8 cellular contexts compared by ENCODE assay signal in genomic region chr17:50274142-50274944, GRCh38. TPM values are rescaled to one million over a fixed set of nuclear protein-coding genes. Genes with fewer than 3 reads are reported as not detected.
DNase-seq lines count a peak whose midpoint lies in the region; ATAC-seq, FAIRE-seq and TF ChIP-seq lines count a peak whose summit lies in the region.

TMEM92 (plus strand) TSS chr17:50274466; CDS start chr17:50274502, 36 bp downstream.

- intact Hi-C loops in HepG2 (cut with micrococcal nuclease; ENCODE audit: unreplicated experiment), result no loop called here

- no peaks in the 10 kb centered on the region for H3K79me2 ChIP-seq in HepG2 (ENCODE audit: insufficient read depth, low read length)

- H3K27me3 ChIP-seq in HepG2 (ENCODE audit: control insufficient read depth in 1 of 2, insufficient read depth in 2 of 2, low read length in 2 of 2), result peaks cover 10 to 78% of the 10 kb centered on the region in 2 experiments; a peak in 4 of 5 replicates

- H3K36me3 ChIP-seq in HepG2 (replicated peaks in 1 of 2; ENCODE audit: control insufficient read depth in 1 of 2, insufficient read depth in 2 of 2, low read length in 2 of 2), result no peaks in the 10 kb centered on the region

- no peak within 1 kb of the TSS for H3K9ac ChIP-seq in HepG2 (ENCODE audit: insufficient read depth, low read depth, low read length)

- POLR2A ChIA-PET in A549 (lab: Yijun Ruan, JAX) (interaction anchor here (2.1 to 2.6 kb wide), 2 partner anchors 15 to 74 kb away, joined by 12 to 24 read pairs; partner anchors contain the start of gene COL1A1), HepG2 (lab: Yijun Ruan, JAX) (no interaction called here)

- H3K4me2 ChIP-seq in A549 (peak within 1 kb of the TSS; percentile 94), HepG2 (ENCODE audit: low read depth, low read length) (0 out of 2 replicates have a peak within 1 kb of the TSS, but pooled peaks have one; percentile 30)

- H3K27ac ChIP-seq in A549, result peak within 1 kb of the TSS; percentile 77 to 91
- no peak within 1 kb of the TSS for H3K27ac ChIP-seq in HepG2 (ENCODE audit: extremely low read length, insufficient read depth, low read length)

- H3K4me3 ChIP-seq in A549 (peak within 1 kb of the TSS; percentile 51), astrocyte of the cerebellum (ENCODE audit: low read depth, low read length) (peak within 1 kb of the TSS; percentile 46), HepG2 (replicated peaks in 1 of 3; ENCODE audit: insufficient read depth in 1 of 3, low read depth in 2 of 3, low read length in 3 of 3) (peak within 1 kb of the TSS in 1 of 3 experiments; percentile 45; a peak in 1 of 6 replicates)

- H4K20me1 ChIP-seq in HepG2 (ENCODE audit: insufficient read depth, low read length), result no peaks in the 10 kb centered on the region

- 5% methylated on average over 16 of the region's 24 CpGs for WGBS in A549 (ENCODE audit: missing lambda C conversion rate)
- WGBS in HepG2 (ENCODE audit: low lambda C conversion rate), result 27% methylated on average over 23 of the region's 24 CpGs

- TF ChIP-seq RAD21 in A549 (conservative IDR thresholded peaks at IDR 0.05 in 1 of 2, IDR thresholded peaks at IDR 0.05 in 1 of 2) (no peak), HepG2 (CRISPR knock-in tag; IDR thresholded peaks at IDR 0.05) (no peak)

- H2AFZ ChIP-seq in HepG2 (ENCODE audit: low read length), result no peak within 1 kb of the TSS

- no peaks in the 10 kb centered on the region for H3K9me3 ChIP-seq in A549
- no peaks in the 10 kb centered on the region for H3K9me3 ChIP-seq in HepG2 (ENCODE audit: low read length)

- ATAC-seq in A549 (peak; percentile 71 to 89), HepG2 (no peak), HG02798 (IDR thresholded peaks at IDR 0.05; ENCODE audit: poor library complexity, unreplicated experiment) (no peak), GM18907 (IDR thresholded peaks at IDR 0.05; ENCODE audit: unreplicated experiment) (no peak)

- no peak for TF ChIP-seq POLR2A in A549 (IDR thresholded peaks at IDR 0.05; ENCODE audit: low read length)
- TF ChIP-seq POLR2A in H54 (IDR thresholded peaks at IDR 0.05; ENCODE audit: low read depth, low read length), result no peak
- TF ChIP-seq POLR2A in HepG2 (IDR thresholded peaks at IDR 0.05; ENCODE audit: insufficient read depth in 1 of 2, low read depth in 2 of 2, low read length in 2 of 2), result no peak

- no peak for TF ChIP-seq EP300 in A549 (IDR thresholded peaks at IDR 0.05)
- TF ChIP-seq EP300 in HepG2 (IDR thresholded peaks at IDR 0.05; ENCODE audit: low read depth in 2 of 2, low read length in 2 of 2), result no peak
- TF ChIP-seq EP300 in HepG2 (CRISPR knock-in tag; IDR thresholded peaks at IDR 0.05; ENCODE audit: borderline replicate concordance), result no peak

- TF ChIP-seq CTCF in A549 (IDR thresholded peaks at IDR 0.05) (no peak), astrocyte of the cerebellum (IDR thresholded peaks at IDR 0.05; ENCODE audit: low read depth, low read length, missing control alignments) (no peak), HepG2 (CRISPR knock-in tag; IDR thresholded peaks at IDR 0.05) (no peak), GM20000 (IDR thresholded peaks at IDR 0.05; ENCODE audit: extremely low read depth, missing control alignments) (no peak)

- BruUV-seq in HepG2 (replicated peaks; lab: Mats Ljungman, UMichigan), result no TSS peak

- CTCF ChIA-PET in A549 (lab: Yijun Ruan, JAX) (interaction anchor here (0.8 to 41.2 kb wide), 18 partner anchors 8 to 164 kb away, joined by 3 to 1256 read pairs (median 6); partner anchors contain the start of genes COL1A1 and LRRC59), HepG2 (lab: Yijun Ruan, JAX; ENCODE audit: low intra/inter-chr PET ratio, low total read pairs) (interaction anchor here (1.5 to 10.8 kb wide), 3 partner anchors 12 to 74 kb away, joined by 3 to 301 read pairs (median 17); partner anchors contain the start of gene COL1A1)

- DNase-seq in A549 (ENCODE audit: low read depth in 1 of 2, low spot score in 1 of 2), result peak; percentile 71 to 86
- peak; percentile 89 for DNase-seq in H54 (ENCODE audit: insufficient read length, low spot score)
- DNase-seq in astrocyte of the cerebellum (ENCODE audit: low read depth), result no peak
- no peak for DNase-seq in HepG2 (ENCODE audit: low spot score)
- DNase-seq in SHP77 (lab: John Stamatoyannopoulos, UW), result no peak
- no peak for DNase-seq in GM20000 (ENCODE audit: low spot score)

- H3K4me1 ChIP-seq in A549, result peaks cover 66% of the 10 kb centered on the region
- H3K4me1 ChIP-seq in HepG2 (ENCODE audit: insufficient read depth, low read length), result peaks cover 21% of the 10 kb centered on the region

- no peak for FAIRE-seq in A549 (lab: Jason Lieb, UNC)
- no peak for FAIRE-seq in H54 (lab: Jason Lieb, UNC)
- no peak for FAIRE-seq in HepG2 (lab: Jason Lieb, UNC)

- in situ Hi-C loops in astrocyte of the cerebellum (cut with HindIII; ENCODE audit: low sequenced_read_pairs), result no loop called here
- in situ Hi-C loops in HepG2 (cut with HindIII; ENCODE audit: extremely low pct_ligation_motif_present, low pct_unique_long_range_greater_than_20kb), result loop anchor here (5.0 kb wide), 1 partner anchor 67 kb away; no protein-coding TSS in a partner anchor

TF ChIP-seq in A549, 52 proteins besides CTCF, POLR2A, EP300 and RAD21:
- TF ChIP-seq JUNB (IDR thresholded peaks at IDR 0.05) (no peak), MAZ (IDR thresholded peaks at IDR 0.05; ENCODE audit: borderline replicate concordance, low read depth, low read length) (0 out of 2 replicates have a peak, but pooled peaks have one; percentile 49), GATA3 (IDR thresholded peaks at IDR 0.05; ENCODE audit: borderline replicate concordance) (no peak), JUN (IDR thresholded peaks at IDR 0.05) (peak in 1 of 2 experiments; percentile 30; a peak in 2 of 5 replicates), CHD4 (IDR thresholded peaks at IDR 0.05; ENCODE audit: borderline replicate concordance) (peak; percentile 63; the same call in 1 of the 2 replicates), TFCP2L1 (CRISPR knock-in tag; IDR thresholded peaks at IDR 0.05) (no peak), CBX8 (IDR thresholded peaks at IDR 0.05) (no peak), FOSL2 (IDR thresholded peaks at IDR 0.05) (no peak), FOSL2 (CRISPR knock-in tag; IDR thresholded peaks at IDR 0.05) (no peak), CHD2 (IDR thresholded peaks at IDR 0.05; ENCODE audit: low read length, partially characterized antibody) (no peak)

TF ChIP-seq in HepG2, 621 proteins besides CTCF, POLR2A, EP300 and RAD21 (continues in another document):
- TF ChIP-seq PBX2 (CRISPR knock-in tag; IDR thresholded peaks at IDR 0.05) (no peak), SOX13 (IDR thresholded peaks at IDR 0.05) (no peak), SOX13 (CRISPR knock-in tag; conservative IDR thresholded peaks at IDR 0.05 in 1 of 2, IDR thresholded peaks at IDR 0.05 in 1 of 2) (no peak), ZNF567 (CRISPR knock-in tag; IDR thresholded peaks at IDR 0.05; ENCODE audit: borderline replicate concordance) (no peak), ESRRA (CRISPR knock-in tag; IDR thresholded peaks at IDR 0.05; ENCODE audit: low read depth) (no peak)

RNA-seq across cellular contexts. Expression of gene TMEM92, which starts in this region (rescaled TPM):
- polyA plus RNA-seq in A549 (2011; rRNA removed) (10.3 and 11.9 TPM in 2 replicates), A549 (2017; fragmentation: RNase III; extraction: RNeasy Plus Mini Kit Qiagen cat#74134 plus additional on column Dnase treatment) (22.7 to 27.5 TPM (median 25.1 TPM) in 3 replicates), HepG2 (2011; rRNA removed) (0.07 and 0.10 TPM in 2 replicates)
- polyA plus RNA-seq in A549 (2012; cell fraction: cytosol; rRNA removed), result 14.4 and 16.7 TPM in 2 replicates
- 17.9 and 18.6 TPM in 2 replicates for polyA plus RNA-seq in A549 (2012; cell fraction: nucleus; rRNA removed)
- polyA minus RNA-seq in A549 (2011; rRNA and poly(A)+ RNA removed), result 11.4 and 13.0 TPM in 2 replicates
- total RNA-seq in HepG2 (2016; rRNA removed; fragmentation: Illumina TruSeq; extraction: Trizol), result not detected in 2 replicates
- not detected in 2 replicates for total RNA-seq in HepG2 (2016; cell fraction: cytosol; rRNA removed; fragmentation: Illumina TruSeq; extraction: Trizol; ENCODE audit: low read depth)
- total RNA-seq in HepG2 (2016; cell fraction: insoluble cytoplasmic fraction; rRNA removed; fragmentation: Illumina TruSeq; extraction: Trizol), result not detected in 2 replicates
- 0.14 TPM in 1 of 2 replicates, not detected in the other for total RNA-seq in HepG2 (2016; cell fraction: membrane; rRNA removed; fragmentation: Illumina TruSeq; extraction: Trizol)
- total RNA-seq in HepG2 (2016; cell fraction: nucleus; rRNA removed; fragmentation: Illumina TruSeq; extraction: Trizol), result not detected in 2 replicates
- polyA plus RNA-seq in HepG2 (2011; cell fraction: cytosol; rRNA removed), result 0.25 and 0.47 TPM in 2 replicates
- 0.07 and 0.08 TPM in 2 replicates for polyA plus RNA-seq in HepG2 (2011; cell fraction: nucleus; rRNA removed)
- polyA plus RNA-seq in HepG2 (2012), result 0.11 and 0.31 TPM in 2 replicates
- 0.05 and 0.06 TPM in 2 replicates for polyA plus RNA-seq in HepG2 (2016; cell fraction: cytosol; fragmentation: Illumina TruSeq; extraction: Trizol; ENCODE audit: low read depth)
- polyA plus RNA-seq in HepG2 (2016; cell fraction: insoluble cytoplasmic fraction; fragmentation: Illumina TruSeq; extraction: Trizol; ENCODE audit: low read depth), result not detected in 2 replicates
- 0.23 TPM in 1 of 2 replicates, not detected in the other for polyA plus RNA-seq in HepG2 (2016; cell fraction: membrane; fragmentation: Illumina TruSeq; extraction: Trizol; ENCODE audit: low read depth)
- not detected in 2 replicates for polyA plus RNA-seq in HepG2 (2016; cell fraction: nucleus; fragmentation: Illumina TruSeq; extraction: Trizol; ENCODE audit: insufficient read depth, low read depth)
- polyA minus RNA-seq in HepG2 (2011; rRNA and poly(A)+ RNA removed; ENCODE audit: low replicate concordance), result 0.32 and 15.1 TPM in 2 replicates
- not detected in 2 replicates for polyA minus RNA-seq in HepG2 (2011; cell fraction: cytosol; rRNA and poly(A)+ RNA removed)
- not detected in 2 replicates for polyA minus RNA-seq in HepG2 (2011; cell fraction: nucleus; rRNA and poly(A)+ RNA removed)

Comparison
In these comparisons a context has a peak if more than half of its experiments do, and no peak if none do; other contexts are left out.
1. RNA of gene TMEM92 (polyA plus RNA-seq): 10.3 to 27.5 TPM in A549; 0.05 to 0.47 TPM in HepG2; every median in the first group is over 4 times any median in the second.
2. ATAC-seq: peak in A549 (2 of 2); none in HepG2 (single experiment), HG02798 (single experiment) and GM18907 (single experiment).
3. DNase-seq: peak in A549 (2 of 2) and H54 (single experiment); none in astrocyte of the cerebellum (single experiment), HepG2 (single experiment), SHP77 (0 of 2) and GM20000 (single experiment).
4. Of the 38 proteins assayed by ChIP-seq in both HepG2 and A549: peak only in HepG2: none; only in A549: CHD4 and MAZ; in both: none; in neither: 35; mixed calls (peak in some experiments, not most) for 1.